22 cellular contexts compared by ENCODE assay signal in the genomic region with DNA sequence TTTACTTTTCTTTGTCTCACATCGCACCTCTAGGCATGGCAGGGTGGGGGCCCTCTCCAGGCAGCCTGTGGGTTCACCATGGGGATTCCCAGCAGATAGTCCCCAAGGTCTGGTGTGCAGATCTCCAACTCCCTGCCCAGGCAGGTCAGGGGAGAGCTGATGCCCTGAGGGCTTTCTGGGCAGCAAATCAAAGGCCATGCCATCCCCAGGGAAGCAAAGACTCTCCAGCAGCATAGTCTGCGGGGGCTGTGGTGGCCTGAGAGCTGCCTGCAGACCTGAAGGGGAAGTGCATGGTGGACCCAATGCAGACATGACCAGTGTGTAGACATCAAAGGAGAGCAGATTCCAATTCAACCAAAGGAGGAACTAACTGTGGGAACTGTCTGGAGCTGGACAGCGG. TPM values are rescaled to one million over a fixed set of nuclear protein-coding genes. Genes with fewer than 3 reads are reported as not detected.
DNase-seq lines count a peak whose midpoint lies in the region; ATAC-seq and TF ChIP-seq lines count a peak whose summit lies in the region.
"Had no signal": no experiment of that assay in that cellular context is flagged by ENCODE, and none has a peak within 500 bp of the region (broad histone marks: within the 10 kb centered on the region; RNA-seq: fewer than 3 reads in every experiment).

No MANE protein-coding gene starts in this region.

- no peak overlapping the region for H3K4me3 ChIP-seq in transverse colon
- H3K4me3 ChIP-seq: mucosa of descending colon, suprapubic skin had no signal

- H3K27me3 Mint-ChIP-seq in activated naive CD4-positive, alpha-beta T cell treated with anti-CD3 and anti-CD28 coated beads, Interleukin-2, amount 10 ng/mL, durations not matched to agents 7 days and 5 days: peaks cover 27% of the 10 kb centered on the region

- H3K36me3 Mint-ChIP-seq in activated naive CD4-positive, alpha-beta T cell treated with anti-CD3 and anti-CD28 coated beads, Interleukin-2, amount 10 ng/mL, durations not matched to agents 7 days and 5 days: no peaks in the 10 kb centered on the region
- H3K36me3 Mint-ChIP-seq: activated CD4-positive, alpha-beta memory T cell treated with anti-CD3 and anti-CD28 coated beads for 36 hours had no signal

- no peak for TF ChIP-seq CTCF in foreskin keratinocyte (conservative IDR thresholded peaks at IDR 0.05)
- no peak for TF ChIP-seq CTCF in transverse colon (IDR thresholded peaks at IDR 0.05)

- H3K27ac ChIP-seq in foreskin keratinocyte: no peak overlapping the region
- H3K27ac ChIP-seq in transverse colon: peak overlapping the region; percentile 94 to 95 (median 94)
- H3K27ac ChIP-seq: 22Rv1, suprapubic skin had no signal

- no peak for TF ChIP-seq POLR2A in transverse colon (IDR thresholded peaks at IDR 0.05)

- no peak overlapping the region for H3K27ac Mint-ChIP-seq in activated naive CD4-positive, alpha-beta T cell treated with anti-CD3 and anti-CD28 coated beads, Interleukin-2, amount 10 ng/mL, durations not matched to agents 7 days and 5 days
- H3K27ac Mint-ChIP-seq: activated B cell treated with CpG ODN at 0.5 μM for 24 hours; activated CD4-positive, alpha-beta memory T cell treated with anti-CD3 and anti-CD28 coated beads for 36 hours had no signal

- CTCF ChIA-PET in activated naive CD4-positive, alpha-beta T cell treated with anti-CD3 and anti-CD28 coated beads, Interleukin-2, amount 10 ng/mL, durations not matched to agents 7 days and 5 days (lab: Charles Lee): no interaction called here

- intact Hi-C loops in transverse colon (cut with DNase I; ENCODE audit: low total_unique reads): loop anchor here (5.0 kb wide), 1 partner anchor 39 kb away; no protein-coding TSS in a partner anchor

- H3K27me3 ChIP-seq in foreskin keratinocyte (no peaks in the 10 kb centered on the region), transverse colon (no peaks in the 10 kb centered on the region)
- H3K27me3 ChIP-seq: suprapubic skin had no signal

- DNase-seq in SKM-1 treated with dmso at 0.1 percent for 144 hours (lab: John Stamatoyannopoulos, UW; ENCODE audit: unreplicated experiment): peak; percentile 30
- no peak for DNase-seq in SKM-1 (lab: John Stamatoyannopoulos, UW; ENCODE audit: unreplicated experiment)
- DNase-seq in NCI-H69 (lab: John Stamatoyannopoulos, UW): peak; percentile 19
- no peak for DNase-seq in foreskin keratinocyte
- DNase-seq in transverse colon: no peak
- no peak for DNase-seq in activated naive CD4-positive, alpha-beta T cell treated with anti-CD3 and anti-CD28 coated beads, Interleukin-2, amount 10 ng/mL, durations not matched to agents 7 days and 5 days
- no peak for DNase-seq in activated CD4-positive, alpha-beta T cell treated with anti-CD3 and anti-CD28 coated beads, Interleukin-2, amount 50 U/mL, for 48 hours
- DNase-seq: activated B cell treated with CpG ODN at 0.5 μM for 24 hours; activated CD4-positive, alpha-beta memory T cell treated with anti-CD3 and anti-CD28 coated beads for 36 hours; activated effector memory CD4-positive, alpha-beta T cell treated with Interleukin-2 at 50 U/mL for 16 hours; cortex of kidney; DMS79 treated with DMSO at 0.1 percent for 48 hours; endodermal cell; mucosa of descending colon; NCI-H1417 treated with DMSO at 0.1 percent for 48 hours; SK-N-SH; T-helper 9 cell had no signal

- no peaks in the 10 kb centered on the region for H3K36me3 ChIP-seq in transverse colon
- H3K36me3 ChIP-seq: suprapubic skin had no signal

- no peak for TF ChIP-seq EP300 in transverse colon (IDR thresholded peaks at IDR 0.05; ENCODE audit: low read depth)

- peaks cover 6% of the 10 kb centered on the region for H3K4me1 ChIP-seq in foreskin keratinocyte
- H3K4me1 ChIP-seq in transverse colon: peaks cover 50 to 81% (median 58%) of the 10 kb centered on the region in 4 donors

- in situ Hi-C loops in transverse colon (cut with MboI; ENCODE audit: low pct_ligation_motif_present in 1 of 4, low pct_unique_long_range_greater_than_20kb in 1 of 4, low sequenced_read_pairs in 3 of 4): no loop called here

- no peak overlapping the region for H3K4me3 Mint-ChIP-seq in activated naive CD4-positive, alpha-beta T cell treated with anti-CD3 and anti-CD28 coated beads, Interleukin-2, amount 10 ng/mL, durations not matched to agents 7 days and 5 days
- H3K4me3 Mint-ChIP-seq: activated B cell treated with CpG ODN at 0.5 μM for 24 hours; activated CD4-positive, alpha-beta memory T cell treated with anti-CD3 and anti-CD28 coated beads for 36 hours; brain; endodermal cell had no signal

- H3K9me3 Mint-ChIP-seq in activated naive CD4-positive, alpha-beta T cell treated with anti-CD3 and anti-CD28 coated beads, Interleukin-2, amount 10 ng/mL, durations not matched to agents 7 days and 5 days: no peaks in the 10 kb centered on the region
- H3K9me3 Mint-ChIP-seq: activated B cell treated with CpG ODN at 0.5 μM for 24 hours; activated CD4-positive, alpha-beta memory T cell treated with anti-CD3 and anti-CD28 coated beads for 36 hours; brain; endodermal cell had no signal

- ATAC-seq in foreskin keratinocyte (peak; percentile 1), HG03097 (IDR thresholded peaks at IDR 0.05; ENCODE audit: low FRiP score, unreplicated experiment) (no peak)

- H3K9me3 ChIP-seq in transverse colon: no peaks in the 10 kb centered on the region
- H3K9me3 ChIP-seq: Caco-2, mucosa of descending colon, suprapubic skin had no signal

- 43 to 84% methylated on average over 2 to 3 of the region's 3 CpGs for WGBS in transverse colon (ENCODE audit: low coverage in 1 of 2), 2 donors

- no peaks in the 10 kb centered on the region for H3K4me1 Mint-ChIP-seq in activated naive CD4-positive, alpha-beta T cell treated with anti-CD3 and anti-CD28 coated beads, Interleukin-2, amount 10 ng/mL, durations not matched to agents 7 days and 5 days
- H3K4me1 Mint-ChIP-seq: activated B cell treated with CpG ODN at 0.5 μM for 24 hours had no signal

RNA-seq across cellular contexts. Expression of gene NEURL1B, which starts 7.7 kb away (rescaled TPM):
- total RNA-seq in foreskin keratinocyte: 4.2 and 5.1 TPM in 2 replicates
- polyA plus RNA-seq in foreskin keratinocyte: 1.9 and 2.0 TPM in 2 replicates
- 100 to 1,000 TPM in 2 of 4 donors, 10 to 100 TPM in 2; 74.6 to 168 (median 94.5) TPM for total RNA-seq in transverse colon

Comparison
In these comparisons a context has a peak if more than half of its experiments do, and no peak if none do; other contexts are left out.
1. DNase-seq: peak in SKM-1 treated with dmso at 0.1 percent for 144 hours (single experiment) and NCI-H69 (single experiment); none in SKM-1 (single experiment), foreskin keratinocyte (0 of 2), transverse colon (single experiment), activated naive CD4-positive, alpha-beta T cell treated with anti-CD3 and anti-CD28 coated beads, Interleukin-2, amount 10 ng/mL, durations not matched to agents 7 days and 5 days (single experiment) and activated CD4-positive, alpha-beta T cell treated with anti-CD3 and anti-CD28 coated beads, Interleukin-2, amount 50 U/mL, for 48 hours (0 of 2).
2. RNA of gene NEURL1B, which starts 7.7 kb away (total RNA-seq): 74.6 to 168 TPM in transverse colon; 4.2 to 5.1 TPM in foreskin keratinocyte; every median in the first group is over 10 times any median in the second.